2 cellular contexts compared by ENCODE assay signal in the genomic region with DNA sequence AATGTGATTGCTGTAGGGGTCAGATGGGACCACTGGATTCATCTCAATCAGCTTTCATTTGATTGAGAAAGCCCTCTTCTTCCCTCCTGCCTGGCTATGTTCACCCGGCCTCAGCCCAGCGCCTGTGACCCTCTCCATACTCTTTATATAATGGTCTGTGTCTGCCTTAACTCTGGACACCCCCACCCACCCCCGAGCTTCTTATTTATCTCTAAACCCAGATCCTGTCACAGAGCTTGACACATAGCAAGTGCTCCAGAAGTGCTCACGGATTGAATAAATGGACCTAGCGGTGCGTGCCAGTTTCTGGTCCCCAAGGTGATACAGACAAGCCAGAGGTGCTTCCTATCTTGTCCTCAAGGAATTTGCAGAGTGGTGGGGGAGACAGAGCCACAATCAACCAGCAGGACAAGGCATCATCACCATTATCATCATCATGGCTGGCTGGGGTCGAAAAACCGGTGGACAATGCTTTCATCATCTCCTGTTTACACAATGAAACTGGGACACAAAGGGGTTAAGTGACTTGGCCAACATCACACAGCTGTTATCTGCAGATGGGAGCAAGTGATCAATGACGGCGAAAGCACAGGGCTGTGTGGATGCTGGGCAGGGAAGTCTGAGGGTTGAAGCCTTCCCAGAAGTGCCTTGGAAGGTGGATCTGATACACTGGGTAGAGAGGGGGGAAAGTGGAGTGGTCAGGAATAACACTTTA.
TF ChIP-seq lines count a peak whose summit lies in the region.

No MANE protein-coding gene starts in this region.

TF ChIP-seq in HEK293, 187 proteins besides CTCF, POLR2A, EP300 and RAD21:
- TF ChIP-seq ZNF600 (tag by site-specific recombination; IDR thresholded peaks at IDR 0.05): peak; percentile 50; the same call in 1 of the 2 replicates
- TF ChIP-seq, protein P1, sequence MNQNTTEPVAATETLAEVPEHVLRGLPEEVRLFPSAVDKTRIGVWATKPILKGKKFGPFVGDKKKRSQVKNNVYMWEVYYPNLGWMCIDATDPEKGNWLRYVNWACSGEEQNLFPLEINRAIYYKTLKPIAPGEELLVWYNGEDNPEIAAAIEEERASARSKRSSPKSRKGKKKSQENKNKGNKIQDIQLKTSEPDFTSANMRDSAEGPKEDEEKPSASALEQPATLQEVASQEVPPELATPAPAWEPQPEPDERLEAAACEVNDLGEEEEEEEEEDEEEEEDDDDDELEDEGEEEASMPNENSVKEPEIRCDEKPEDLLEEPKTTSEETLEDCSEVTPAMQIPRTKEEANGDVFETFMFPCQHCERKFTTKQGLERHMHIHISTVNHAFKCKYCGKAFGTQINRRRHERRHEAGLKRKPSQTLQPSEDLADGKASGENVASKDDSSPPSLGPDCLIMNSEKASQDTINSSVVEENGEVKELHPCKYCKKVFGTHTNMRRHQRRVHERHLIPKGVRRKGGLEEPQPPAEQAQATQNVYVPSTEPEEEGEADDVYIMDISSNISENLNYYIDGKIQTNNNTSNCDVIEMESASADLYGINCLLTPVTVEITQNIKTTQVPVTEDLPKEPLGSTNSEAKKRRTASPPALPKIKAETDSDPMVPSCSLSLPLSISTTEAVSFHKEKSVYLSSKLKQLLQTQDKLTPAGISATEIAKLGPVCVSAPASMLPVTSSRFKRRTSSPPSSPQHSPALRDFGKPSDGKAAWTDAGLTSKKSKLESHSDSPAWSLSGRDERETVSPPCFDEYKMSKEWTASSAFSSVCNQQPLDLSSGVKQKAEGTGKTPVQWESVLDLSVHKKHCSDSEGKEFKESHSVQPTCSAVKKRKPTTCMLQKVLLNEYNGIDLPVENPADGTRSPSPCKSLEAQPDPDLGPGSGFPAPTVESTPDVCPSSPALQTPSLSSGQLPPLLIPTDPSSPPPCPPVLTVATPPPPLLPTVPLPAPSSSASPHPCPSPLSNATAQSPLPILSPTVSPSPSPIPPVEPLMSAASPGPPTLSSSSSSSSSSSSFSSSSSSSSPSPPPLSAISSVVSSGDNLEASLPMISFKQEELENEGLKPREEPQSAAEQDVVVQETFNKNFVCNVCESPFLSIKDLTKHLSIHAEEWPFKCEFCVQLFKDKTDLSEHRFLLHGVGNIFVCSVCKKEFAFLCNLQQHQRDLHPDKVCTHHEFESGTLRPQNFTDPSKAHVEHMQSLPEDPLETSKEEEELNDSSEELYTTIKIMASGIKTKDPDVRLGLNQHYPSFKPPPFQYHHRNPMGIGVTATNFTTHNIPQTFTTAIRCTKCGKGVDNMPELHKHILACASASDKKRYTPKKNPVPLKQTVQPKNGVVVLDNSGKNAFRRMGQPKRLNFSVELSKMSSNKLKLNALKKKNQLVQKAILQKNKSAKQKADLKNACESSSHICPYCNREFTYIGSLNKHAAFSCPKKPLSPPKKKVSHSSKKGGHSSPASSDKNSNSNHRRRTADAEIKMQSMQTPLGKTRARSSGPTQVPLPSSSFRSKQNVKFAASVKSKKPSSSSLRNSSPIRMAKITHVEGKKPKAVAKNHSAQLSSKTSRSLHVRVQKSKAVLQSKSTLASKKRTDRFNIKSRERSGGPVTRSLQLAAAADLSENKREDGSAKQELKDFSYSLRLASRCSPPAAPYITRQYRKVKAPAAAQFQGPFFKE (tag by site-specific recombination; IDR thresholded peaks at IDR 0.05; ENCODE audit: borderline replicate concordance): no peak

TF ChIP-seq in HepG2, 621 proteins besides CTCF, POLR2A, EP300 and RAD21 (continues in another document):
- TF ChIP-seq PHF21A (CRISPR knock-in tag; IDR thresholded peaks at IDR 0.05) (peak; percentile 46), ZNF563 (CRISPR knock-in tag; IDR thresholded peaks at IDR 0.05) (no peak), ZNF775 (CRISPR knock-in tag; IDR thresholded peaks at IDR 0.05; ENCODE audit: borderline replicate concordance) (no peak), HOXA5 (CRISPR knock-in tag; IDR thresholded peaks at IDR 0.05) (peak; percentile 55; the same call in 1 of the 2 replicates), BCL6 (CRISPR knock-in tag; IDR thresholded peaks at IDR 0.05) (peak; percentile 69), NONO (IDR thresholded peaks at IDR 0.05) (no peak), NONO (CRISPR knock-in tag; conservative IDR thresholded peaks at IDR 0.05) (peak; percentile 90), BRD4 (CRISPR knock-in tag; IDR thresholded peaks at IDR 0.05) (peak; percentile 66; the same call in 1 of the 2 replicates), ONECUT2 (CRISPR knock-in tag; IDR thresholded peaks at IDR 0.05) (peak; percentile 86), ZBTB20 (CRISPR knock-in tag; IDR thresholded peaks at IDR 0.05; ENCODE audit: borderline replicate concordance, low read depth) (no peak), ZNF253 (CRISPR knock-in tag; IDR thresholded peaks at IDR 0.05; ENCODE audit: borderline replicate concordance) (no peak), TAF15 (IDR thresholded peaks at IDR 0.05; ENCODE audit: low read depth, low read length, poor library complexity, severe bottlenecking) (no peak), ZSCAN29 (CRISPR knock-in tag; conservative IDR thresholded peaks at IDR 0.05) (no peak), ZNF562 (CRISPR knock-in tag; IDR thresholded peaks at IDR 0.05; ENCODE audit: borderline replicate concordance) (no peak), SRSF4 (IDR thresholded peaks at IDR 0.05; ENCODE audit: low read depth, low read length, poor library complexity, severe bottlenecking) (no peak), PTBP1 (IDR thresholded peaks at IDR 0.05; ENCODE audit: low read depth, low read length, poor library complexity, severe bottlenecking) (no peak), ZNF331 (CRISPR knock-in tag; IDR thresholded peaks at IDR 0.05) (0 out of 2 replicates have a peak, but pooled peaks have one; percentile 69), FIP1L1 (IDR thresholded peaks at IDR 0.05; ENCODE audit: borderline replicate concordance, insufficient read depth, low read depth, low read length) (no peak), ZFP37 (CRISPR knock-in tag; IDR thresholded peaks at IDR 0.05; ENCODE audit: borderline replicate concordance) (no peak), HDAC1 (CRISPR knock-in tag; IDR thresholded peaks at IDR 0.05) (peak; percentile 77), ZNF724P (CRISPR knock-in tag; IDR thresholded peaks at IDR 0.05; ENCODE audit: borderline replicate concordance) (no peak), ZEB1 (IDR thresholded peaks at IDR 0.05; ENCODE audit: insufficient replicate concordance, low read depth) (no peak), ZNF670 (CRISPR knock-in tag; IDR thresholded peaks at IDR 0.05; ENCODE audit: borderline replicate concordance) (no peak), ZNF256 (CRISPR knock-in tag; conservative IDR thresholded peaks at IDR 0.05) (no peak), CBX2 (IDR thresholded peaks at IDR 0.05; ENCODE audit: low read depth, low read length) (no peak), CBX2 (CRISPR knock-in tag; IDR thresholded peaks at IDR 0.05; ENCODE audit: low read depth) (no peak), ZFP36 (IDR thresholded peaks at IDR 0.05; ENCODE audit: borderline replicate concordance, low read depth, low read length, partially characterized antibody) (no peak), MTA3 (CRISPR knock-in tag; IDR thresholded peaks at IDR 0.05) (no peak)
- TF ChIP-seq, protein P2, sequence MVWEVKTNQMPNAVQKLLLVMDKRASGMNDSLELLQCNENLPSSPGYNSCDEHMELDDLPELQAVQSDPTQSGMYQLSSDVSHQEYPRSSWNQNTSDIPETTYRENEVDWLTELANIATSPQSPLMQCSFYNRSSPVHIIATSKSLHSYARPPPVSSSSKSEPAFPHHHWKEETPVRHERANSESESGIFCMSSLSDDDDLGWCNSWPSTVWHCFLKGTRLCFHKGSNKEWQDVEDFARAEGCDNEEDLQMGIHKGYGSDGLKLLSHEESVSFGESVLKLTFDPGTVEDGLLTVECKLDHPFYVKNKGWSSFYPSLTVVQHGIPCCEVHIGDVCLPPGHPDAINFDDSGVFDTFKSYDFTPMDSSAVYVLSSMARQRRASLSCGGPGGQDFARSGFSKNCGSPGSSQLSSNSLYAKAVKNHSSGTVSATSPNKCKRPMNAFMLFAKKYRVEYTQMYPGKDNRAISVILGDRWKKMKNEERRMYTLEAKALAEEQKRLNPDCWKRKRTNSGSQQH (CRISPR knock-in tag; IDR thresholded peaks at IDR 0.05; ENCODE audit: low read depth): peak; percentile 89
- TF ChIP-seq, protein P3, sequence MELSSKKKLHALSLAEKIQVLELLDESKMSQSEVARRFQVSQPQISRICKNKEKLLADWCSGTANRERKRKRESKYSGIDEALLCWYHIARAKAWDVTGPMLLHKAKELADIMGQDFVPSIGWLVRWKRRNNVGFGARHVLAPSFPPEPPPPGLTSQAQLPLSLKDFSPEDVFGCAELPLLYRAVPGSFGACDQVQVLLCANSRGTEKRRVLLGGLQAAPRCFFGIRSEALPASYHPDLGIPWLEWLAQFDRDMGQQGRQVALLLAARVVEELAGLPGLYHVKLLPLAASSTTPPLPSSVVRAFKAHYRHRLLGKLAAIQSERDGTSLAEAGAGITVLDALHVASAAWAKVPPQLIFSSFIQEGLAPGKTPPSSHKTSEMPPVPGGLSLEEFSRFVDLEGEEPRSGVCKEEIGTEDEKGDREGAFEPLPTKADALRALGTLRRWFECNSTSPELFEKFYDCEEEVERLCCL (CRISPR knock-in tag; IDR thresholded peaks at IDR 0.05; ENCODE audit: borderline replicate concordance): no peak
- TF ChIP-seq, protein P4, sequence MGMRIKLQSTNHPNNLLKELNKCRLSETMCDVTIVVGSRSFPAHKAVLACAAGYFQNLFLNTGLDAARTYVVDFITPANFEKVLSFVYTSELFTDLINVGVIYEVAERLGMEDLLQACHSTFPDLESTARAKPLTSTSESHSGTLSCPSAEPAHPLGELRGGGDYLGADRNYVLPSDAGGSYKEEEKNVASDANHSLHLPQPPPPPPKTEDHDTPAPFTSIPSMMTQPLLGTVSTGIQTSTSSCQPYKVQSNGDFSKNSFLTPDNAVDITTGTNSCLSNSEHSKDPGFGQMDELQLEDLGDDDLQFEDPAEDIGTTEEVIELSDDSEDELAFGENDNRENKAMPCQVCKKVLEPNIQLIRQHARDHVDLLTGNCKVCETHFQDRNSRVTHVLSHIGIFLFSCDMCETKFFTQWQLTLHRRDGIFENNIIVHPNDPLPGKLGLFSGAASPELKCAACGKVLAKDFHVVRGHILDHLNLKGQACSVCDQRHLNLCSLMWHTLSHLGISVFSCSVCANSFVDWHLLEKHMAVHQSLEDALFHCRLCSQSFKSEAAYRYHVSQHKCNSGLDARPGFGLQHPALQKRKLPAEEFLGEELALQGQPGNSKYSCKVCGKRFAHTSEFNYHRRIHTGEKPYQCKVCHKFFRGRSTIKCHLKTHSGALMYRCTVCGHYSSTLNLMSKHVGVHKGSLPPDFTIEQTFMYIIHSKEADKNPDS (CRISPR knock-in tag; IDR thresholded peaks at IDR 0.05): no peak
- TF ChIP-seq, protein P5, sequence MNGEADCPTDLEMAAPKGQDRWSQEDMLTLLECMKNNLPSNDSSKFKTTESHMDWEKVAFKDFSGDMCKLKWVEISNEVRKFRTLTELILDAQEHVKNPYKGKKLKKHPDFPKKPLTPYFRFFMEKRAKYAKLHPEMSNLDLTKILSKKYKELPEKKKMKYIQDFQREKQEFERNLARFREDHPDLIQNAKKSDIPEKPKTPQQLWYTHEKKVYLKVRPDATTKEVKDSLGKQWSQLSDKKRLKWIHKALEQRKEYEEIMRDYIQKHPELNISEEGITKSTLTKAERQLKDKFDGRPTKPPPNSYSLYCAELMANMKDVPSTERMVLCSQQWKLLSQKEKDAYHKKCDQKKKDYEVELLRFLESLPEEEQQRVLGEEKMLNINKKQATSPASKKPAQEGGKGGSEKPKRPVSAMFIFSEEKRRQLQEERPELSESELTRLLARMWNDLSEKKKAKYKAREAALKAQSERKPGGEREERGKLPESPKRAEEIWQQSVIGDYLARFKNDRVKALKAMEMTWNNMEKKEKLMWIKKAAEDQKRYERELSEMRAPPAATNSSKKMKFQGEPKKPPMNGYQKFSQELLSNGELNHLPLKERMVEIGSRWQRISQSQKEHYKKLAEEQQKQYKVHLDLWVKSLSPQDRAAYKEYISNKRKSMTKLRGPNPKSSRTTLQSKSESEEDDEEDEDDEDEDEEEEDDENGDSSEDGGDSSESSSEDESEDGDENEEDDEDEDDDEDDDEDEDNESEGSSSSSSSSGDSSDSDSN (CRISPR knock-in tag; IDR thresholded peaks at IDR 0.05): peak; percentile 43; the same call in 1 of the 2 replicates
- TF ChIP-seq, protein P6, sequence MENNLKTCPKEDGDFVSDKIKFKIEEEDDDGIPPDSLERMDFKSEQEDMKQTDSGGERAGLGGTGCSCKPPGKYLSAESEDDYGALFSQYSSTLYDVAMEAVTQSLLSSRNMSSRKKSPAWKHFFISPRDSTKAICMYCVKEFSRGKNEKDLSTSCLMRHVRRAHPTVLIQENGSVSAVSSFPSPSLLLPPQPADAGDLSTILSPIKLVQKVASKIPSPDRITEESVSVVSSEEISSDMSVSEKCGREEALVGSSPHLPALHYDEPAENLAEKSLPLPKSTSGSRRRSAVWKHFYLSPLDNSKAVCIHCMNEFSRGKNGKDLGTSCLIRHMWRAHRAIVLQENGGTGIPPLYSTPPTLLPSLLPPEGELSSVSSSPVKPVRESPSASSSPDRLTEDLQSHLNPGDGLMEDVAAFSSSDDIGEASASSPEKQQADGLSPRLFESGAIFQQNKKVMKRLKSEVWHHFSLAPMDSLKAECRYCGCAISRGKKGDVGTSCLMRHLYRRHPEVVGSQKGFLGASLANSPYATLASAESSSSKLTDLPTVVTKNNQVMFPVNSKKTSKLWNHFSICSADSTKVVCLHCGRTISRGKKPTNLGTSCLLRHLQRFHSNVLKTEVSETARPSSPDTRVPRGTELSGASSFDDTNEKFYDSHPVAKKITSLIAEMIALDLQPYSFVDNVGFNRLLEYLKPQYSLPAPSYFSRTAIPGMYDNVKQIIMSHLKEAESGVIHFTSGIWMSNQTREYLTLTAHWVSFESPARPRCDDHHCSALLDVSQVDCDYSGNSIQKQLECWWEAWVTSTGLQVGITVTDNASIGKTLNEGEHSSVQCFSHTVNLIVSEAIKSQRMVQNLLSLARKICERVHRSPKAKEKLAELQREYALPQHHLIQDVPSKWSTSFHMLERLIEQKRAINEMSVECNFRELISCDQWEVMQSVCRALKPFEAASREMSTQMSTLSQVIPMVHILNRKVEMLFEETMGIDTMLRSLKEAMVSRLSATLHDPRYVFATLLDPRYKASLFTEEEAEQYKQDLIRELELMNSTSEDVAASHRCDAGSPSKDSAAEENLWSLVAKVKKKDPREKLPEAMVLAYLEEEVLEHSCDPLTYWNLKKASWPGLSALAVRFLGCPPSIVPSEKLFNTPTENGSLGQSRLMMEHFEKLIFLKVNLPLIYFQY (CRISPR knock-in tag; IDR thresholded peaks at IDR 0.05; ENCODE audit: borderline replicate concordance): no peak
- TF ChIP-seq, protein P7, sequence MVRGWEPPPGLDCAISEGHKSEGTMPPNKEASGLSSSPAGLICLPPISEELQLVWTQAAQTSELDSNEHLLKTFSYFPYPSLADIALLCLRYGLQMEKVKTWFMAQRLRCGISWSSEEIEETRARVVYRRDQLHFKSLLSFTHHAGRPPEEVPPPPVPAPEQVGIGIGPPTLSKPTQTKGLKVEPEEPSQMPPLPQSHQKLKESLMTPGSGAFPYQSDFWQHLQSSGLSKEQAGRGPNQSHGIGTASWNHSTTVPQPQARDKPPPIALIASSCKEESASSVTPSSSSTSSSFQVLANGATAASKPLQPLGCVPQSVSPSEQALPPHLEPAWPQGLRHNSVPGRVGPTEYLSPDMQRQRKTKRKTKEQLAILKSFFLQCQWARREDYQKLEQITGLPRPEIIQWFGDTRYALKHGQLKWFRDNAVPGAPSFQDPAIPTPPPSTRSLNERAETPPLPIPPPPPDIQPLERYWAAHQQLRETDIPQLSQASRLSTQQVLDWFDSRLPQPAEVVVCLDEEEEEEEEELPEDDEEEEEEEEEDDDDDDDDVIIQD (CRISPR knock-in tag; IDR thresholded peaks at IDR 0.05; ENCODE audit: low read depth): 0 out of 2 replicates have a peak, but pooled peaks have one; percentile 17
